Comparison of ENCODE assay signal across 8 cellular contexts in genomic region chr3:113019182-113020137, GRCh38. TPM values are rescaled to one million over a fixed set of nuclear protein-coding genes. Genes with fewer than 3 reads are reported as not detected.
A peak's percentile ranks its signal among the peaks of the same experiment; 100 is the strongest.
DNase-seq lines count a peak whose midpoint lies in the region; ATAC-seq and TF ChIP-seq lines count a peak whose summit lies in the region.

No MANE protein-coding gene starts in this region.

- DNase-seq in BJ (ENCODE audit: low read depth) = peak; percentile 69
- peak; percentile 82 for DNase-seq in GM19240 (ENCODE audit: insufficient read length, low spot score)
- peak; percentile 83 to 93 for DNase-seq in NCI-H524 (lab: John Stamatoyannopoulos, UW)
- DNase-seq in activated CD4-positive, alpha-beta T cell treated with anti-CD3 and anti-CD28 coated beads for 48 hours = peak; percentile 92
- peak; percentile 93 for DNase-seq in coronary artery (ENCODE audit: low spot score)
- DNase-seq in stimulated activated CD4-positive, alpha-beta T cell treated with anti-CD3 and anti-CD28 coated beads, Interleukin-1b, Interleukin-23, amount 100 ng/mL, for 24 hours (ENCODE audit: low read depth in 4 of 4, low spot score in 1 of 4) = peak; percentile 71 to 89 (median 78)

- H3K4me3 ChIP-seq in BJ (ENCODE audit: low read depth, low read length) (peak overlapping the region; percentile 65), coronary artery (peak overlapping the region; percentile 92)

- H3K36me3 ChIP-seq in BJ (ENCODE audit: control insufficient read depth, insufficient read depth, low read length) = no peaks in the 10 kb centered on the region; the same call in 1 of the 2 replicates

- no peaks in the 10 kb centered on the region for H3K27me3 ChIP-seq in BJ (ENCODE audit: control insufficient read depth, insufficient read depth, low read length)
- no peaks in the 10 kb centered on the region for H3K27me3 ChIP-seq in layer of hippocampus (ENCODE audit: control insufficient read depth, insufficient read depth, low read length)

- H3K27ac ChIP-seq in coronary artery (peak overlapping the region; percentile 85 to 98), layer of hippocampus (ENCODE audit: low read depth, low read length) (peak overlapping the region; percentile 95)

- TF ChIP-seq CTCF in BJ (IDR thresholded peaks at IDR 0.05; ENCODE audit: insufficient read depth, low read depth, low read length) (no peak), coronary artery (IDR thresholded peaks at IDR 0.05) (no peak)

- ATAC-seq in HG03457 (IDR thresholded peaks at IDR 0.05; ENCODE audit: unreplicated experiment) = peak; percentile 87

- POLR2A ChIA-PET in BJ (lab: Charles Lee) = interaction anchor here (0.6 to 1.6 kb wide), 2 partner anchors 10 to 403 kb away, joined by 5 to 21 read pairs; no protein-coding TSS in a partner anchor

- CTCF ChIA-PET in BJ (lab: Yijun Ruan, JAX) = interaction anchor here (0.9 to 3.8 kb wide), 6 partner anchors 11 to 437 kb away, joined by 3 to 19 read pairs (median 5); no protein-coding TSS in a partner anchor

RNA-seq across cellular contexts. Expression of gene GTPBP8, which starts 28.7 kb away (rescaled TPM):
- polyA plus RNA-seq in BJ (2011; rRNA removed) = 16.7 and 18.3 TPM in 2 replicates
- polyA minus RNA-seq in BJ (2011; rRNA and poly(A)+ RNA removed) = 19.9 and 25.1 TPM in 2 replicates

RNA-seq across cellular contexts. Expression of gene CD200R1, which starts 44.6 kb away (rescaled TPM):
- polyA plus RNA-seq in BJ (2011; rRNA removed) = not detected in 2 replicates
- not detected in 2 replicates for polyA minus RNA-seq in BJ (2011; rRNA and poly(A)+ RNA removed)

Comparison
In these comparisons a context has a peak if more than half of its experiments do, and no peak if none do; other contexts are left out.
1. Peak in every context shown above with its lines: DNase-seq, ATAC-seq, H3K4me3 ChIP-seq and H3K27ac ChIP-seq.